Comparison of ENCODE assay signal across 8 cellular contexts in the genomic region with DNA sequence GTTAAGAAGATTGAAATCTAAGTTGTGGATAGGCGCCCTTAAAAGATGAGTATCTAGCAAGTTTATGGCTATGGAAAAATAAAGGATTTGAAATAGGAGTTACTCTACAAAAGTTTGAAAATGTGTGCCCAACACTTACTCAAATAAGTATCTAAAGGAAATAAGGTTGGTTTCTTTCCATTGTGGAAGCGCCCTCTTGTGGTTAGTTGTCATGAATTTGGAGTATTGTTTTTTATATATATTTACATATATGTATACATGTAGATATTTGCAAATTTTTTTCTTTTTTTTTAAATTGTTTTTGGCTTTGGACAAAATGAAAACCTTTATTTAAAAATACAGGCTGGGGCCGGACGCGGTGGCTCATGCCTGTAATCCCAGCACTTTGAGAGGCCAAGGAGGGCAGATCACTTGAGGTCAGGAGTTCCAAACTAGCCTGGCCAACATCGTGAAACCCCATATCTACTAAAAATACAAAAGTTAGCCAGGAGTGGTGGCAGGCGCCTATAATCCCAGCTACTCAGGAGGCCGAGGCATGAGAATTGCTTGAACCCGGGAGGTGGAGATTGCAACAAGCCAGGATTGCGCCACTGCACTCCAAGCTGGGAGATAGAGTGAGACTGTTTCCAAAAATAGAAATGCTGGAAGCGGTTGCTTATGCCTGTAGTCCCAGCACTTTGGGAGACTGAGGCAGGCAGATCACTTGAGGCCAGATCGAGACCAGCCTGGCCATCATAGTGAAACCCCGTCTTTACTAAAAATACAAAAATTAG. TPM values are rescaled to one million over a fixed set of nuclear protein-coding genes. Genes with fewer than 3 reads are reported as not detected.
DNase-seq lines count a peak whose midpoint lies in the region; ATAC-seq and TF ChIP-seq lines count a peak whose summit lies in the region.

No MANE protein-coding gene starts in this region.

- H3K27me3 ChIP-seq in AG04450 (ENCODE audit: control insufficient read depth, insufficient read depth, low read length) (no peaks in the 10 kb centered on the region), gastroesophageal sphincter (no peaks in the 10 kb centered on the region)

- H3K4me3 ChIP-seq in AG04450 (ENCODE audit: low read depth, low read length) (no peak overlapping the region), gastroesophageal sphincter (no peak overlapping the region)

- TF ChIP-seq EP300 in gastroesophageal sphincter (IDR thresholded peaks at IDR 0.05) = no peak

- H3K27ac ChIP-seq in AG04450 (ENCODE audit: low read depth, low read length) (no peak overlapping the region), gastroesophageal sphincter (no peak overlapping the region)

- no peaks in the 10 kb centered on the region for H3K9me3 ChIP-seq in AG04450 (ENCODE audit: control insufficient read depth, insufficient read depth, low read length)
- H3K9me3 ChIP-seq in gastroesophageal sphincter = no peaks in the 10 kb centered on the region

- peak; percentile 57 for ATAC-seq in gastroesophageal sphincter
- ATAC-seq in HG03039 (IDR thresholded peaks at IDR 0.05; ENCODE audit: unreplicated experiment) = no peak
- no peak for ATAC-seq in GM21576 (IDR thresholded peaks at IDR 0.05; ENCODE audit: unreplicated experiment)

- 45 to 57% methylated on average over 10 to 13 of the region's 13 CpGs for WGBS in gastroesophageal sphincter (ENCODE audit: low coverage in 1 of 2), 2 donors

- no peak for TF ChIP-seq POLR2A in gastroesophageal sphincter (IDR thresholded peaks at IDR 0.05)

- CTCF ChIA-PET in AG04450 (lab: Charles Lee) = interaction anchor here (0.6 to 4.1 kb wide), 9 partner anchors 10 to 136 kb away, joined by 3 to 35 read pairs (median 6); a partner anchor contains a TSS

- peaks cover 0 to 17% (median 0%) of the 10 kb centered on the region in 3 donors for H3K4me1 ChIP-seq in gastroesophageal sphincter

- TF ChIP-seq CTCF in AG04450 (IDR thresholded peaks at IDR 0.05; ENCODE audit: low read depth, low read length) = peak; percentile 59
- TF ChIP-seq CTCF in gastroesophageal sphincter (IDR thresholded peaks at IDR 0.05) = peak; percentile 60 to 65 (median 62)

- peak; percentile 34 for DNase-seq in AG04450 (ENCODE audit: low read depth, low spot score)
- peak; percentile 19 for DNase-seq in GF-D8 (lab: John Stamatoyannopoulos, UW)
- DNase-seq in NCI-H2171 treated with DMSO at 0.1 percent for 48 hours (lab: John Stamatoyannopoulos, UW) = peak; percentile 52
- peak; percentile 29 for DNase-seq in activated CD8-positive, alpha-beta memory T cell treated with anti-CD3 and anti-CD28 coated beads, Interleukin-2, amount 50 U/mL, for 4 hours
- DNase-seq in putamen (ENCODE audit: low spot score) = peak; percentile 47

- H3K36me3 ChIP-seq in gastroesophageal sphincter = peaks cover 0 to 59% of the 10 kb centered on the region in 2 donors

- POLR2A ChIA-PET in AG04450 (lab: Yijun Ruan, JAX) = interaction anchor here (0.5 to 2.0 kb wide), 4 partner anchors 14 to 166 kb away, joined by 3 to 12 read pairs (median 5); a partner anchor contains a TSS

RNA-seq across cellular contexts. Expression of a gene that starts 24.0 kb away (rescaled TPM):
- polyA plus RNA-seq in AG04450 (2011; rRNA removed) = 12.8 and 16.6 TPM in 2 replicates
- polyA minus RNA-seq in AG04450 (2011; rRNA and poly(A)+ RNA removed) = 21.7 and 29.9 TPM in 2 replicates
- total RNA-seq in gastroesophageal sphincter = 10 to 100 TPM; 34.2 to 41.1 (median 36.6) TPM

RNA-seq across cellular contexts. Expression of a gene that starts 43.3 kb away (rescaled TPM):
- 5.4 and 6.4 TPM in 2 replicates for polyA plus RNA-seq in AG04450 (2011; rRNA removed)
- polyA minus RNA-seq in AG04450 (2011; rRNA and poly(A)+ RNA removed) = 2.2 and 2.6 TPM in 2 replicates
- total RNA-seq in gastroesophageal sphincter = 10 to 100 TPM in 3 of 4 donors, under 1 TPM in 1; 0.49 to 16.0 (median 13.7) TPM

RNA-seq across cellular contexts. Expression of a gene that starts 52.2 kb away (rescaled TPM):
- 22.6 and 27.5 TPM in 2 replicates for polyA plus RNA-seq in AG04450 (2011; rRNA removed)
- polyA minus RNA-seq in AG04450 (2011; rRNA and poly(A)+ RNA removed) = 37.9 and 43.5 TPM in 2 replicates
- total RNA-seq in gastroesophageal sphincter = 10 to 100 TPM; 33.3 to 48.6 (median 43.5) TPM

RNA-seq across cellular contexts. Expression of a gene that starts 52.4 kb away (rescaled TPM):
- polyA plus RNA-seq in AG04450 (2011; rRNA removed) = 12.1 and 13.6 TPM in 2 replicates
- polyA minus RNA-seq in AG04450 (2011; rRNA and poly(A)+ RNA removed) = 10.1 and 10.8 TPM in 2 replicates
- total RNA-seq in gastroesophageal sphincter = 10 to 100 TPM in 3 of 4 donors, 1 to 10 TPM in 1; 7.5 to 18.9 (median 15.0) TPM
